ENCODE assay signal across 1 cellular context in the genomic region with DNA sequence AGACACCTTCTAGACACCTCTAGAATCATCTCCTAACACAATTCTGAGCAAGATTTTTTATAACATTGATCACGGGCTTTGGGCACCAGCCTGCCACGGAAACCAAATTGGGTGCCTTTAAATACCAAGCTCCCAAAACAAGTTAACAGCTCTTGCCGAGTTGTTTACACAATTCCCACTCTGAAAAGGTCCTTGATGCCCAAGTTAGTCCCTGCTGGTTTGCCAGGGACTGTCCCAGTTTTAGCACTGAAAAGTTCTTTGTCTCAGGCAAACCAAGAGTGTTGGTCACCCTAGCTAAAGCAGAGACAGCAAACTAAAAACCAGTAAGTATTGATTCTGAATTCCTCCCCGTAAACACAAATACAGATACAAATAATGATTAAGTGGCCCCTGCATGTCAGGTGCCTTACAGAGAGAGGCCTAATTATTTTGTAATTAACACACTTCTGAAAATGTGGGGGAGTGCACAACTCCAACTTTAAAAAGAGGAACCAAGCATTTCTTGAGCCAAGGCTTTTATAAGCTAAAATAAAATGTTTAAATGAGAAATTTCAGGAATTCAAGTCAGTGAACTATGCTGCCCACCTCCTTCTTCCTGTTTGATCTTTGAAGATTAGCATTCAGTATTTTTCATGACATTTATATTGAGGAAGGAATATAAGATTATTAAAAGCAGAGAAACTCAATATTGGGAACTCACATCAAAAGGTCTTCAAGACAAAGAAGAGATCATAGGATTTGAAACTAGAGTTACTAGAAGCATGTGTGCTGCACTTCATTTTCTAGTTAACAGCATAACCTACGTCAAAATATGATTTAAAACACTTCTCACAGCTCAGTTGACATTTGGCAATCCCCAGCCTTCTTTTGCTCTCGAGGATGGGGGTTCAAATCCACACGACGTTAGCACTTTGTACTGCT.
TF ChIP-seq lines count a peak whose summit lies in the region.

No MANE protein-coding gene starts in this region.

TF ChIP-seq in H1, 55 proteins besides CTCF, POLR2A, EP300 and RAD21:
- no peak for TF ChIP-seq POLR2AphosphoS5 (IDR thresholded peaks at IDR 0.05; ENCODE audit: low read depth, low read length)
TF ChIP-seq in H1: peak in this region for 0.
